24 cellular contexts compared by ENCODE assay signal in genomic region chr4:145436793-145437192, GRCh38. TPM values are rescaled to one million over a fixed set of nuclear protein-coding genes. Genes with fewer than 3 reads are reported as not detected.
A peak's percentile ranks its signal among the peaks of the same experiment; 100 is the strongest.
DNase-seq lines count a peak whose midpoint lies in the region; ATAC-seq and TF ChIP-seq lines count a peak whose summit lies in the region.
"Had no signal": no experiment of that assay in that cellular context is flagged by ENCODE, and none has a peak within 500 bp of the region (broad histone marks: within the 10 kb centered on the region; RNA-seq: fewer than 3 reads in every experiment).

No MANE protein-coding gene starts in this region.

- no peak for TF ChIP-seq EP300 in suprapubic skin (IDR thresholded peaks at IDR 0.05)

- H3K27ac ChIP-seq in foreskin keratinocyte: no peak overlapping the region
- no peak overlapping the region for H3K27ac ChIP-seq in suprapubic skin
- H3K27ac ChIP-seq: 22Rv1, BLaER1, KMS-11, Peyer's patch, SJSA1 had no signal

- peak; percentile 1 for DNase-seq in DMS79 treated with DMSO at 0.1 percent for 48 hours (lab: John Stamatoyannopoulos, UW)
- DNase-seq in DMS79 (lab: John Stamatoyannopoulos, UW): no peak
- DNase-seq in NCI-H226: peak; percentile 3
- DNase-seq in foreskin keratinocyte: peak in 1 of 2 donors; percentile 39
- DNase-seq in pons (ENCODE audit: low spot score): peak; percentile 3
- DNase-seq in NOMO-1 treated with DMSO at 0.1 percent for 48 hours (lab: John Stamatoyannopoulos, UW; ENCODE audit: unreplicated experiment): no peak
- DNase-seq in suprapubic skin (ENCODE audit: low spot score in 2 of 2): no peak
- no peak for DNase-seq in RKO (ENCODE audit: low spot score)
- DNase-seq: ACHN; CD8-positive, alpha-beta T cell; GDM1; H7; IMR-90; NCI-H1092 treated with DMSO at 0.1 percent for 48 hours; NCI-H1694; NCI-H2081; NCI-H446 treated with DMSO at 0.1 percent for 48 hours; NCI-H526 treated with DMSO at 0.1 percent for 48 hours; Peyer's patch had no signal

- TF ChIP-seq CTCF in foreskin keratinocyte (conservative IDR thresholded peaks at IDR 0.05): no peak
- no peak for TF ChIP-seq CTCF in suprapubic skin (IDR thresholded peaks at IDR 0.05)

- peak; percentile 5 for ATAC-seq in foreskin keratinocyte
- ATAC-seq: CD8-positive, alpha-beta T cell; Right ventricle myocardium inferior had no signal

- H3K27me3 ChIP-seq in foreskin keratinocyte (no peaks in the 10 kb centered on the region), suprapubic skin (peaks cover 3% of the 10 kb centered on the region)
- H3K27me3 ChIP-seq: BLaER1, Peyer's patch, SJSA1 had no signal

- no peaks in the 10 kb centered on the region for H3K9me3 ChIP-seq in suprapubic skin
- H3K9me3 ChIP-seq: Peyer's patch, SJSA1 had no signal

- peaks cover 30% of the 10 kb centered on the region for H3K4me1 ChIP-seq in foreskin keratinocyte
- peaks cover 14% of the 10 kb centered on the region for H3K4me1 ChIP-seq in suprapubic skin
- H3K4me1 ChIP-seq: BLaER1, Peyer's patch, SJSA1 had no signal

- 35% methylated on average over 2 of the region's 2 CpGs for WGBS in suprapubic skin

- TF ChIP-seq POLR2A in suprapubic skin (IDR thresholded peaks at IDR 0.05): no peak

- H3K36me3 ChIP-seq in suprapubic skin: no peaks in the 10 kb centered on the region
- H3K36me3 ChIP-seq: BLaER1, Peyer's patch, SJSA1 had no signal

- no peak overlapping the region for H3K4me3 ChIP-seq in suprapubic skin
- H3K4me3 ChIP-seq: BLaER1, Peyer's patch, SJSA1 had no signal

RNA-seq across cellular contexts. Expression of gene SMAD1, which starts 44.9 kb away (rescaled TPM):
- 27.4 and 27.6 TPM in 2 replicates for total RNA-seq in foreskin keratinocyte
- 4.4 and 5.3 TPM in 2 replicates for polyA plus RNA-seq in foreskin keratinocyte
- 10 to 100 TPM; 38.0 to 61.7 (median 55.9) TPM for total RNA-seq in suprapubic skin
- total RNA-seq: CD8-positive, alpha-beta T cell had no signal

Comparison
In these comparisons a context has a peak if more than half of its experiments do, and no peak if none do; other contexts are left out.
1. DNase-seq: peak in DMS79 treated with DMSO at 0.1 percent for 48 hours (single experiment), NCI-H226 (single experiment) and pons (single experiment); none in DMS79 (single experiment), NOMO-1 treated with DMSO at 0.1 percent for 48 hours (single experiment), suprapubic skin (0 of 2) and RKO (single experiment).